13 cellular contexts compared by ENCODE assay signal in genomic region chr9:33687779-33688178, GRCh38.
DNase-seq lines count a peak whose midpoint lies in the region; ATAC-seq, FAIRE-seq and TF ChIP-seq lines count a peak whose summit lies in the region.
"Had no signal": no experiment of that assay in that cellular context is flagged by ENCODE, and none has a peak within 500 bp of the region (broad histone marks: within the 10 kb centered on the region; RNA-seq: fewer than 3 reads in every experiment).

No MANE protein-coding gene starts in this region.

- H3K9me3 Mint-ChIP-seq in activated T-cell treated with anti-CD3 and anti-CD28 coated beads, Interleukin-2, amount 50 U/mL, for 24 hours = no peaks in the 10 kb centered on the region
- H3K9me3 Mint-ChIP-seq: activated naive CD4-positive, alpha-beta T cell treated with anti-CD3 and anti-CD28 coated beads, Interleukin-2, amount 50 U/mL, for 24 hours had no signal

- H3K4me3 ChIP-seq in HCT116 (replicated peaks in 1 of 2; ENCODE audit: low read depth in 1 of 2, low read length in 2 of 2) (no peak overlapping the region), SJCRH30 (peak overlapping the region; percentile 47), keratinocyte (ENCODE audit: control insufficient read depth in 2 of 3, extremely low read depth in 1 of 3, insufficient read depth in 2 of 3, low read depth in 1 of 3, low read length in 3 of 3) (no peak overlapping the region)
- H3K4me3 ChIP-seq: lung, SJSA1 had no signal

- H3K27me3 Mint-ChIP-seq in activated T-cell treated with anti-CD3 and anti-CD28 coated beads, Interleukin-2, amount 50 U/mL, for 24 hours = peaks cover 30% of the 10 kb centered on the region

- H3K36me3 Mint-ChIP-seq in activated T-cell treated with anti-CD3 and anti-CD28 coated beads, Interleukin-2, amount 50 U/mL, for 24 hours (ENCODE audit: low read depth) = no peaks in the 10 kb centered on the region
- H3K36me3 Mint-ChIP-seq: activated naive CD4-positive, alpha-beta T cell treated with anti-CD3 and anti-CD28 coated beads, Interleukin-2, amount 50 U/mL, for 24 hours had no signal

- no peaks in the 10 kb centered on the region for H3K36me3 ChIP-seq in HCT116 (ENCODE audit: control insufficient read depth in 1 of 2, insufficient read depth in 2 of 2, low read length in 2 of 2)
- H3K36me3 ChIP-seq in SJCRH30 = no peaks in the 10 kb centered on the region
- H3K36me3 ChIP-seq in keratinocyte (ENCODE audit: control insufficient read depth in 2 of 2, extremely low read depth in 1 of 2, insufficient read depth in 2 of 2, low read length in 2 of 2) = no peaks in the 10 kb centered on the region
- H3K36me3 ChIP-seq: SJSA1 had no signal

- dilution Hi-C loops in keratinocyte (cut with MboI; ENCODE audit: extremely low pct_ligation_motif_present, low sequenced_read_pairs) = no loop called here

- no peak for TF ChIP-seq RAD21 in HCT116 (IDR thresholded peaks at IDR 0.05; ENCODE audit: low read depth)

- POLR2A ChIA-PET in HCT116 (lab: Charles Lee) = no interaction called here

- H3K27me3 ChIP-seq in HCT116 (ENCODE audit: insufficient read depth, low read length) = no peaks in the 10 kb centered on the region
- H3K27me3 ChIP-seq in SJCRH30 = no peaks in the 10 kb centered on the region
- no peaks in the 10 kb centered on the region for H3K27me3 ChIP-seq in keratinocyte (ENCODE audit: control insufficient read depth, extremely low read depth, insufficient read depth, low read length)
- H3K27me3 ChIP-seq: SJSA1 had no signal

- ATAC-seq in HCT116 = no peak

- no peaks in the 10 kb centered on the region for H4K20me1 ChIP-seq in HCT116 (ENCODE audit: insufficient read depth)
- no peaks in the 10 kb centered on the region for H4K20me1 ChIP-seq in keratinocyte (ENCODE audit: control insufficient read depth, extremely low read depth, insufficient read depth, low read length)

- H3K27ac ChIP-seq in HCT116 (ENCODE audit: low read depth, low read length) (no peak overlapping the region), SJCRH30 (peak overlapping the region; percentile 90), keratinocyte (ENCODE audit: control insufficient read depth, insufficient read depth, low read length) (no peak overlapping the region)
- H3K27ac ChIP-seq: SJSA1 had no signal

- H3K9ac ChIP-seq in HCT116 (ENCODE audit: low read length) (no peak overlapping the region), keratinocyte (ENCODE audit: control insufficient read depth, extremely low read depth, insufficient read depth, low read length) (no peak overlapping the region)

- TF ChIP-seq CTCF in HCT116 (IDR thresholded peaks at IDR 0.05 in 2 of 3, conservative IDR thresholded peaks at IDR 0.05 in 1 of 3; ENCODE audit: borderline replicate concordance in 1 of 3, insufficient read depth in 1 of 3, low read depth in 2 of 3, low read length in 2 of 3) = no peak
- TF ChIP-seq CTCF in keratinocyte (optimal IDR thresholded peaks at IDR 0.05 in 1 of 3, IDR thresholded peaks at IDR 0.05 in 1 of 3, conservative IDR thresholded peaks at IDR 0.05 in 1 of 3; ENCODE audit: extremely low read depth in 1 of 3, insufficient read depth in 2 of 3, low read length in 3 of 3) = no peak

- no peaks in the 10 kb centered on the region for H3K9me1 ChIP-seq in keratinocyte (ENCODE audit: control insufficient read depth, extremely low read depth, insufficient read depth, low read length)

- no TSS peak for BruUV-seq in HCT116 (replicated peaks; lab: Mats Ljungman, UMichigan)

- H3K4me2 ChIP-seq in HCT116 (ENCODE audit: low read length) = no peak overlapping the region
- H3K4me2 ChIP-seq in keratinocyte (ENCODE audit: control insufficient read depth, extremely low read depth, insufficient read depth, low read depth, low read length) = no peak overlapping the region

- RAD21 ChIA-PET in HCT116 (lab: Charles Lee; ENCODE audit: low non-redundant PET in 1 of 2, low total read pairs in 2 of 2, uncharacterized antibody in 2 of 2, unreplicated experiment in 2 of 2) = no interaction called here

- H3K4me1 ChIP-seq in HCT116 (ENCODE audit: control insufficient read depth in 1 of 2, insufficient read depth in 2 of 2, low read length in 2 of 2) (no peaks in the 10 kb centered on the region), SJCRH30 (peaks cover 30% of the 10 kb centered on the region), keratinocyte (ENCODE audit: control insufficient read depth, extremely low read depth, insufficient read depth, low read length) (peaks cover 3% of the 10 kb centered on the region)
- H3K4me1 ChIP-seq: SJSA1 had no signal

- CTCF ChIA-PET in HCT116 (lab: Charles Lee) = no interaction called here

- peak overlapping the region; percentile 17 for H2AFZ ChIP-seq in HCT116 (ENCODE audit: low read depth, low read length, poor library complexity, severe bottlenecking)
- no peak overlapping the region for H2AFZ ChIP-seq in keratinocyte (ENCODE audit: control insufficient read depth, low read length)

- H3K79me2 ChIP-seq in HCT116 (ENCODE audit: insufficient read depth, low read length) = no peaks in the 10 kb centered on the region
- no peaks in the 10 kb centered on the region for H3K79me2 ChIP-seq in keratinocyte (ENCODE audit: control insufficient read depth, insufficient read depth, low read length)

- peak; percentile 57 for FAIRE-seq in keratinocyte (lab: Jason Lieb, UNC)

- no peak for DNase-seq in HCT116 (ENCODE audit: low read depth, low spot score)
- DNase-seq in NCI-H2029 (lab: John Stamatoyannopoulos, UW) = peak; percentile 55
- DNase-seq in SJCRH30 = peak; percentile 45 to 73
- no peak for DNase-seq in keratinocyte (ENCODE audit: low read depth, low spot score)
- no peak for DNase-seq in activated T-cell treated with anti-CD3 and anti-CD28 coated beads, Interleukin-2, amount 50 U/mL, for 24 hours
- DNase-seq in activated gamma-delta T cell (lab: John Stamatoyannopoulos, UW) = no peak
- DNase-seq in GM19240 (ENCODE audit: insufficient read length, low spot score) = no peak
- DNase-seq: DMS79; NCI-H1048; stimulated activated naive CD4-positive, alpha-beta T cell treated with Interleukin-2 at 50 U/mL for 16 hours had no signal

- TF ChIP-seq POLR2A in HCT116 (IDR thresholded peaks at IDR 0.05; ENCODE audit: borderline replicate concordance, extremely low read depth, insufficient read depth, insufficient read length) = no peak

- no peak overlapping the region for H3K4me3 Mint-ChIP-seq in activated T-cell treated with anti-CD3 and anti-CD28 coated beads, Interleukin-2, amount 50 U/mL, for 24 hours
- H3K4me3 Mint-ChIP-seq: activated naive CD4-positive, alpha-beta T cell treated with anti-CD3 and anti-CD28 coated beads, Interleukin-2, amount 50 U/mL, for 24 hours had no signal

- no peak overlapping the region for H3K27ac Mint-ChIP-seq in activated T-cell treated with anti-CD3 and anti-CD28 coated beads, Interleukin-2, amount 50 U/mL, for 24 hours
- H3K27ac Mint-ChIP-seq: activated naive CD4-positive, alpha-beta T cell treated with anti-CD3 and anti-CD28 coated beads, Interleukin-2, amount 50 U/mL, for 24 hours had no signal

- H3K9me3 ChIP-seq in HCT116 (ENCODE audit: control insufficient read depth in 1 of 2, insufficient read depth in 1 of 2, low read depth in 1 of 2, low read length in 2 of 2) (no peaks in the 10 kb centered on the region), SJCRH30 (replicated peaks) (no peaks in the 10 kb centered on the region), keratinocyte (ENCODE audit: control insufficient read depth, low read depth, low read length) (no peaks in the 10 kb centered on the region)
- H3K9me3 ChIP-seq: SJSA1 had no signal

- H3K4me1 Mint-ChIP-seq in activated T-cell treated with anti-CD3 and anti-CD28 coated beads, Interleukin-2, amount 50 U/mL, for 24 hours (ENCODE audit: low read depth) = peaks cover 4% of the 10 kb centered on the region
- H3K4me1 Mint-ChIP-seq: activated naive CD4-positive, alpha-beta T cell treated with anti-CD3 and anti-CD28 coated beads, Interleukin-2, amount 50 U/mL, for 24 hours had no signal

- intact Hi-C loops in HCT116 (cut with micrococcal nuclease) = no loop called here

- no peaks in the 10 kb centered on the region for H3K9me2 ChIP-seq in HCT116 (ENCODE audit: insufficient read depth)

TF ChIP-seq in HCT116, 20 proteins besides CTCF, POLR2A, EP300 and RAD21 (continues in another document):
- TF ChIP-seq EZH2phosphoT487 (IDR thresholded peaks at IDR 0.05; ENCODE audit: borderline replicate concordance) (no peak), SRF (IDR thresholded peaks at IDR 0.05; ENCODE audit: low read depth) (no peak), POLR2AphosphoS5 (IDR thresholded peaks at IDR 0.05; ENCODE audit: low read depth, low read length) (no peak), FOSL1 (IDR thresholded peaks at IDR 0.05; ENCODE audit: low read depth) (no peak), ZNF274 (IDR thresholded peaks at IDR 0.05; ENCODE audit: low read depth, low read length) (no peak), JUND (IDR thresholded peaks at IDR 0.05) (no peak), CEBPB (IDR thresholded peaks at IDR 0.05; ENCODE audit: low read depth) (no peak), REST (IDR thresholded peaks at IDR 0.05; ENCODE audit: low read depth) (no peak), EZH2 (IDR thresholded peaks at IDR 0.05) (no peak)

Comparison
In these comparisons a context has a peak if more than half of its experiments do, and no peak if none do; other contexts are left out.
1. DNase-seq: peak in NCI-H2029 (single experiment) and SJCRH30 (2 of 2); none in HCT116 (single experiment), keratinocyte (single experiment), activated T-cell treated with anti-CD3 and anti-CD28 coated beads, Interleukin-2, amount 50 U/mL, for 24 hours (single experiment), activated gamma-delta T cell (single experiment) and GM19240 (single experiment).